ENCODE assay signal across 14 cellular contexts in genomic region chr16:54277845-54278703, GRCh38. TPM values are rescaled to one million over a fixed set of nuclear protein-coding genes. Genes with fewer than 3 reads are reported as not detected.
DNase-seq lines count a peak whose midpoint lies in the region; ATAC-seq and TF ChIP-seq lines count a peak whose summit lies in the region.
"Had no signal": no experiment of that assay in that cellular context is flagged by ENCODE, and none has a peak within 500 bp of the region (broad histone marks: within the 10 kb centered on the region; RNA-seq: fewer than 3 reads in every experiment).

No MANE protein-coding gene starts in this region.

- peaks cover 38% of the 10 kb centered on the region for H3K27me3 Mint-ChIP-seq in neural progenitor cell (ENCODE audit: insufficient read depth, low read depth)
- H3K27me3 Mint-ChIP-seq in T-helper 2 cell treated with Interferon-gamma antibody and Interleukin-4, amounts not matched to agents 5 μg/mL and 100 μg/mL, for 36 hours (ENCODE audit: low read depth) = peaks cover 39% of the 10 kb centered on the region

- dilution Hi-C loops in mammary epithelial cell (cut with HindIII; ENCODE audit: low sequenced_read_pairs) = loop anchor here (25.0 kb wide), 1 partner anchor 659 kb away; the partner anchor contains the start of gene IRX5

- H3K9ac ChIP-seq in mammary epithelial cell (ENCODE audit: insufficient read depth, low read length) (no peak overlapping the region), neural progenitor cell (no peak overlapping the region)

- DNase-seq in DMS153 (lab: John Stamatoyannopoulos, UW) (peak; percentile 73), NCI-H1092 (lab: John Stamatoyannopoulos, UW) (peak; percentile 75), mammary epithelial cell (no peak), neural progenitor cell (ENCODE audit: low spot score) (peak; percentile 79), GM10266 (ENCODE audit: extremely low spot score) (no peak)
- no peak for DNase-seq in stimulated activated effector memory CD8-positive, alpha-beta T cell treated with anti-CD3 and anti-CD28 coated beads, Interleukin-12 subunit alpha, Interleukin-12 subunit beta, amount 100 ng/mL, for 72 hours (ENCODE audit: low spot score in 2 of 2)
- DNase-seq in T-helper 2 cell treated with Interferon-gamma antibody and Interleukin-4, amounts not matched to agents 5 μg/mL and 100 μg/mL, for 36 hours (ENCODE audit: low spot score) = no peak
- DNase-seq: activated CD4-positive, alpha-beta T cell treated with anti-CD3 and anti-CD28 coated beads, Interleukin-2, amount 50 U/mL, for 48 hours; NCI-H187 treated with DMSO at 0.1 percent for 48 hours; T-helper 2 cell had no signal

- TF ChIP-seq CTCF in mammary epithelial cell (conservative IDR thresholded peaks at IDR 0.05 in 1 of 2, IDR thresholded peaks at IDR 0.05 in 1 of 2; ENCODE audit: extremely low read depth in 1 of 2, insufficient read depth in 1 of 2, low read depth in 1 of 2, low read length in 2 of 2) (no peak), neural progenitor cell (IDR thresholded peaks at IDR 0.05) (no peak), GM10266 (IDR thresholded peaks at IDR 0.05; ENCODE audit: control insufficient read depth, insufficient read depth, low read depth, missing control alignments) (no peak)

- no peaks in the 10 kb centered on the region for H3K9me3 Mint-ChIP-seq in neural progenitor cell
- H3K9me3 Mint-ChIP-seq in stimulated activated effector memory CD8-positive, alpha-beta T cell treated with anti-CD3 and anti-CD28 coated beads, Interleukin-12 subunit alpha, Interleukin-12 subunit beta, amount 100 ng/mL, for 72 hours = no peaks in the 10 kb centered on the region
- no peaks in the 10 kb centered on the region for H3K9me3 Mint-ChIP-seq in T-helper 2 cell treated with Interferon-gamma antibody and Interleukin-4, amounts not matched to agents 5 μg/mL and 100 μg/mL, for 36 hours

- H3K4me3 Mint-ChIP-seq in neural progenitor cell = peak overlapping the region; percentile 21
- no peak overlapping the region for H3K4me3 Mint-ChIP-seq in stimulated activated effector memory CD8-positive, alpha-beta T cell treated with anti-CD3 and anti-CD28 coated beads, Interleukin-12 subunit alpha, Interleukin-12 subunit beta, amount 100 ng/mL, for 72 hours
- no peak overlapping the region for H3K4me3 Mint-ChIP-seq in T-helper 2 cell treated with Interferon-gamma antibody and Interleukin-4, amounts not matched to agents 5 μg/mL and 100 μg/mL, for 36 hours
- H3K4me3 Mint-ChIP-seq: IgD-negative memory B cell had no signal

- peak overlapping the region; percentile 79 for H3K27ac Mint-ChIP-seq in neural progenitor cell
- no peak overlapping the region for H3K27ac Mint-ChIP-seq in stimulated activated effector memory CD8-positive, alpha-beta T cell treated with anti-CD3 and anti-CD28 coated beads, Interleukin-12 subunit alpha, Interleukin-12 subunit beta, amount 100 ng/mL, for 72 hours
- no peak overlapping the region for H3K27ac Mint-ChIP-seq in T-helper 2 cell treated with Interferon-gamma antibody and Interleukin-4, amounts not matched to agents 5 μg/mL and 100 μg/mL, for 36 hours
- H3K27ac Mint-ChIP-seq: IgD-negative memory B cell had no signal

- 31% methylated on average over 13 of the region's 17 CpGs for WGBS in mammary epithelial cell (ENCODE audit: low coverage, missing lambda C conversion rate)

- intact Hi-C loops in mammary epithelial cell (cut with micrococcal nuclease) = no loop called here

- no TSS peak for BruUV-seq in mammary epithelial cell (replicated peaks; lab: Mats Ljungman, UMichigan)

- ATAC-seq in HG02642 (IDR thresholded peaks at IDR 0.05; ENCODE audit: poor library complexity, unreplicated experiment) = no peak
- no peak for ATAC-seq in stimulated activated effector memory CD8-positive, alpha-beta T cell treated with anti-CD3 and anti-CD28 coated beads, Interleukin-12 subunit alpha, Interleukin-12 subunit beta, amount 100 ng/mL, for 72 hours
- ATAC-seq: HCT116 had no signal

- peak overlapping the region; percentile 50 for H2AFZ ChIP-seq in mammary epithelial cell (ENCODE audit: low read depth, low read length)
- no peak overlapping the region for H2AFZ ChIP-seq in neural progenitor cell (replicated peaks)

- H3K36me3 Mint-ChIP-seq in neural progenitor cell = peaks cover 5% of the 10 kb centered on the region
- peaks cover 2% of the 10 kb centered on the region for H3K36me3 Mint-ChIP-seq in stimulated activated effector memory CD8-positive, alpha-beta T cell treated with anti-CD3 and anti-CD28 coated beads, Interleukin-12 subunit alpha, Interleukin-12 subunit beta, amount 100 ng/mL, for 72 hours
- no peaks in the 10 kb centered on the region for H3K36me3 Mint-ChIP-seq in T-helper 2 cell treated with Interferon-gamma antibody and Interleukin-4, amounts not matched to agents 5 μg/mL and 100 μg/mL, for 36 hours (ENCODE audit: low read depth)
- H3K36me3 Mint-ChIP-seq: IgD-negative memory B cell had no signal

- no peak overlapping the region for H3K4me3 ChIP-seq in mammary epithelial cell (replicated peaks in 1 of 3; ENCODE audit: insufficient read depth in 1 of 3, low read depth in 2 of 3, low read length in 3 of 3)
- H3K4me3 ChIP-seq in neural progenitor cell = no peak overlapping the region
- H3K4me3 ChIP-seq: Peyer's patch had no signal

- CTCF ChIA-PET in mammary epithelial cell (lab: Charles Lee; ENCODE audit: low non-redundant PET) = interaction anchor here (0.6 kb wide), 1 partner anchor 46 kb away, joined by 5 read pairs; no protein-coding TSS in a partner anchor

- H3K79me2 ChIP-seq in mammary epithelial cell (ENCODE audit: insufficient read depth, low read length) = no peaks in the 10 kb centered on the region
- no peaks in the 10 kb centered on the region for H3K79me2 ChIP-seq in neural progenitor cell (ENCODE audit: low read depth)

- H4K20me1 ChIP-seq in mammary epithelial cell (ENCODE audit: insufficient read depth, low read length) (no peaks in the 10 kb centered on the region), neural progenitor cell (ENCODE audit: low read depth) (peaks cover 22% of the 10 kb centered on the region)

- H3K9me3 ChIP-seq in mammary epithelial cell (replicated peaks; ENCODE audit: insufficient read depth, low read length) = no peaks in the 10 kb centered on the region
- H3K9me3 ChIP-seq in neural progenitor cell (ENCODE audit: low read depth) = no peaks in the 10 kb centered on the region
- H3K9me3 ChIP-seq: Peyer's patch had no signal

- H3F3A ChIP-seq in neural progenitor cell (ENCODE audit: low read depth) = peaks cover 1% of the 10 kb centered on the region

- H3K27ac ChIP-seq in mammary epithelial cell (ENCODE audit: insufficient read depth, low read depth, low read length) (no peak overlapping the region), neural progenitor cell (no peak overlapping the region)
- H3K27ac ChIP-seq: Peyer's patch had no signal

- H3K4me1 Mint-ChIP-seq in neural progenitor cell = peaks cover 47% of the 10 kb centered on the region
- H3K4me1 Mint-ChIP-seq in stimulated activated effector memory CD8-positive, alpha-beta T cell treated with anti-CD3 and anti-CD28 coated beads, Interleukin-12 subunit alpha, Interleukin-12 subunit beta, amount 100 ng/mL, for 72 hours = peaks cover 10% of the 10 kb centered on the region
- peaks cover 6% of the 10 kb centered on the region for H3K4me1 Mint-ChIP-seq in T-helper 2 cell treated with Interferon-gamma antibody and Interleukin-4, amounts not matched to agents 5 μg/mL and 100 μg/mL, for 36 hours (ENCODE audit: low read depth)

- in situ Hi-C loops in mammary epithelial cell (cut with MboI; ENCODE audit: low sequenced_read_pairs in 2 of 2) = loop anchor here in 1 of 2 donors (25.0 kb wide), 2 partner anchors 534 to 716 kb away; no protein-coding TSS in a partner anchor

- H3K36me3 ChIP-seq in mammary epithelial cell (ENCODE audit: insufficient read depth, low read length) = no peaks in the 10 kb centered on the region
- H3K36me3 ChIP-seq in neural progenitor cell = no peaks in the 10 kb centered on the region
- H3K36me3 ChIP-seq: Peyer's patch had no signal

- H3K4me1 ChIP-seq in mammary epithelial cell (ENCODE audit: insufficient read depth, low read length) (peaks cover 16% of the 10 kb centered on the region), neural progenitor cell (peaks cover 18% of the 10 kb centered on the region)

- H3K4me2 ChIP-seq in mammary epithelial cell (ENCODE audit: insufficient read depth, low read depth, low read length) (no peak overlapping the region), neural progenitor cell (no peak overlapping the region)

- no peaks in the 10 kb centered on the region for H3K27me3 ChIP-seq in mammary epithelial cell (ENCODE audit: insufficient read depth, low read length)
- H3K27me3 ChIP-seq in neural progenitor cell = peaks cover 49% of the 10 kb centered on the region

RNA-seq across cellular contexts. Expression of gene IRX3, which starts 8.5 kb away (rescaled TPM):
- total RNA-seq in mammary epithelial cell (10 to 100 TPM in 1 of 2 donors, 1 to 10 TPM in 1; 7.2 to 15.5 TPM), neural progenitor cell (ENCODE audit: low replicate concordance) (4.6 and 9.1 TPM in 2 replicates)
- 2.6 TPM for polyA plus RNA-seq in mammary epithelial cell
- 5.3 TPM for polyA minus RNA-seq in mammary epithelial cell
- total RNA-seq: Peyer's patch had no signal
- polyA plus RNA-seq: IgD-negative memory B cell had no signal

Comparison
In these comparisons a context has a peak if more than half of its experiments do, and no peak if none do; other contexts are left out.
1. DNase-seq: peak in DMS153 (single experiment), NCI-H1092 (single experiment) and neural progenitor cell (single experiment); none in mammary epithelial cell (single experiment), stimulated activated effector memory CD8-positive, alpha-beta T cell treated with anti-CD3 and anti-CD28 coated beads, Interleukin-12 subunit alpha, Interleukin-12 subunit beta, amount 100 ng/mL, for 72 hours (0 of 2), T-helper 2 cell treated with Interferon-gamma antibody and Interleukin-4, amounts not matched to agents 5 μg/mL and 100 μg/mL, for 36 hours (single experiment) and GM10266 (single experiment).